8 cellular contexts compared by ENCODE assay signal in the genomic region with DNA sequence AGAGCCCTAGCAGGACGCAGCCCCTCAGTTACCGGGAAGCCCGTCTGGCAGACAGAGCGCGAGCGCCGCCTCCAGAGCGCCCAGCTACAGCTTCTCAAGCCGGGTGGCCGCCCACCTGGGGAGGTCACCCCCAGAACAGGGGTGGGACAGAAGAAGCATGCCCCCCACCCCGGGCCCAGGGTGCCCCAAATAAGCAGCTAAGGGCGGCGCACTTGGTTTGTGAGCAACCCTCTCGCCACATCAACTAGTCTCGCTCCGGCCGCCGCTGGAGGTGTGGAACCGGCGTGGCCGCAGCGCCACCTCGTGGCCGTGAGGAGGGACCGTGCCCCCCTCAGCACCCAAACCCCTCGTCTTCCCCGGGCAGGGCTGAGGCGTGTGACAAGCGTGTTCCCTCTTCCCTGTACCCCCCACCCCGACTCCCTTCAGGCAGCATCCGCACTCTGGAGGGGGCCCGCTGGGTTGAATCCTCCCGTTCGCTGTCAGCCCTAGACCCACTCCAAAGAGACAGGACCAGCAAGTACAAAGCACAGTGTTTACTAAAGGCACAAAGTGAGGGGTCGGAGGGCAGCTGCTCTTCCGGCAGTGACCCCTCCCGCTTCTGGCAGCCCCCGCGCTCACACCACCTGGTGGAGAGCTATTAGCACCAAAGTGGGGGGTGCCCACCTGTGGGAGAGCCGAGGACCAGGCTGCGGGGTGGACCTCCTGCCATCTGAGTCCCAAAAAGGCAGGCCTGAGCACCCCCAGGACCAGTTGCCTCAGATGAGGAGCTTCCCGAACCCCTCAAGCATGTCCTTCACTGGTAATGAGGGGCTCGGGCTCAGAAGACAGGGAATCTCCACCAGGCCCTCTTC. TPM values are rescaled to one million over a fixed set of nuclear protein-coding genes. Genes with fewer than 3 reads are reported as not detected.
A peak's percentile ranks its signal among the peaks of the same experiment; 100 is the strongest.
DNase-seq lines count a peak whose midpoint lies in the region; ATAC-seq and TF ChIP-seq lines count a peak whose summit lies in the region.

No MANE protein-coding gene starts in this region.

- peak overlapping the region; percentile 70 for H3K27ac Mint-ChIP-seq in activated naive CD4-positive, alpha-beta T cell treated with anti-CD3 and anti-CD28 coated beads, Interleukin-2, amount 10 ng/mL, durations not matched to agents 7 days and 5 days

- H3K9me3 Mint-ChIP-seq in activated naive CD4-positive, alpha-beta T cell treated with anti-CD3 and anti-CD28 coated beads, Interleukin-2, amount 10 ng/mL, durations not matched to agents 7 days and 5 days: no peaks in the 10 kb centered on the region

- TF ChIP-seq CTCF in C4-2B (conservative IDR thresholded peaks at IDR 0.05) (peak; percentile 94), omental fat pad (IDR thresholded peaks at IDR 0.05) (peak in 1 of 3 donors; percentile 81)

- CTCF ChIA-PET in activated naive CD4-positive, alpha-beta T cell treated with anti-CD3 and anti-CD28 coated beads, Interleukin-2, amount 10 ng/mL, durations not matched to agents 7 days and 5 days (lab: Charles Lee): interaction anchor here (0.6 to 4.2 kb wide), 38 partner anchors 9 to 377 kb away, joined by 3 to 47 read pairs (median 4); partner anchors contain the start of gene TAF8

- H3K36me3 ChIP-seq in SK-N-MC (ENCODE audit: insufficient read depth, low read length): no peaks in the 10 kb centered on the region

- no peaks in the 10 kb centered on the region for H3K9me3 ChIP-seq in SK-N-MC (ENCODE audit: low read depth, low read length)

- H3K4me1 Mint-ChIP-seq in activated naive CD4-positive, alpha-beta T cell treated with anti-CD3 and anti-CD28 coated beads, Interleukin-2, amount 10 ng/mL, durations not matched to agents 7 days and 5 days: peaks cover 19% of the 10 kb centered on the region

- ATAC-seq in GM19452 (IDR thresholded peaks at IDR 0.05; ENCODE audit: unreplicated experiment) (peak; percentile 59), omental fat pad (ENCODE audit: low FRiP score) (peak; percentile 80)

- H3K27ac ChIP-seq in C4-2B (no peak overlapping the region), SK-N-MC (no peak overlapping the region)

- H3K4me3 Mint-ChIP-seq in activated naive CD4-positive, alpha-beta T cell treated with anti-CD3 and anti-CD28 coated beads, Interleukin-2, amount 10 ng/mL, durations not matched to agents 7 days and 5 days: peak overlapping the region; percentile 65

- peaks cover 4% of the 10 kb centered on the region for H3K36me3 Mint-ChIP-seq in activated naive CD4-positive, alpha-beta T cell treated with anti-CD3 and anti-CD28 coated beads, Interleukin-2, amount 10 ng/mL, durations not matched to agents 7 days and 5 days

- 0 out of 2 replicates have a peak overlapping the region, but pooled peaks have one; percentile 14 for H3K4me3 ChIP-seq in SK-N-MC

- H3K9ac ChIP-seq in SK-N-MC (ENCODE audit: insufficient read length): no peak overlapping the region

- TF ChIP-seq EP300 in Ishikawa (IDR thresholded peaks at IDR 0.05; ENCODE audit: borderline replicate concordance): no peak

- H3K27me3 Mint-ChIP-seq in activated naive CD4-positive, alpha-beta T cell treated with anti-CD3 and anti-CD28 coated beads, Interleukin-2, amount 10 ng/mL, durations not matched to agents 7 days and 5 days: peaks cover 33% of the 10 kb centered on the region

- TF ChIP-seq RAD21 in Ishikawa (IDR thresholded peaks at IDR 0.05; ENCODE audit: low read depth): peak; percentile 93

- DNase-seq in SK-N-MC (ENCODE audit: low read depth, low spot score) (no peak), glomerular endothelial cell (ENCODE audit: extremely low read depth, low read depth, low spot score) (peak; percentile 18), omental fat pad (ENCODE audit: low spot score) (peak; percentile 63), superior temporal gyrus (ENCODE audit: extremely low spot score) (peak; percentile 84)
- peak; percentile 84 for DNase-seq in activated naive CD4-positive, alpha-beta T cell treated with anti-CD3 and anti-CD28 coated beads, Interleukin-2, amount 10 ng/mL, durations not matched to agents 7 days and 5 days

TF ChIP-seq in Ishikawa, 13 proteins besides CTCF, POLR2A, EP300 and RAD21:
- no peak for TF ChIP-seq YY1 (IDR thresholded peaks at IDR 0.05; ENCODE audit: low read depth)
- TF ChIP-seq MAX (IDR thresholded peaks at IDR 0.05): peak; percentile 37; the same call in 1 of the 2 replicates
- TF ChIP-seq ZBTB7A (IDR thresholded peaks at IDR 0.05; ENCODE audit: low read depth): peak; percentile 73; the same call in 1 of the 2 replicates

RNA-seq across cellular contexts. Expression of gene MDFI, which starts 45.4 kb away (rescaled TPM):
- total RNA-seq in glomerular endothelial cell (28.2 and 34.7 TPM in 2 replicates), omental fat pad (100 to 1,000 TPM in 1 of 4 donors, 10 to 100 TPM in 3; 24.3 to 120 (median 45.3) TPM)

RNA-seq across cellular contexts. Expression of gene TFEB, which starts 51.7 kb away (rescaled TPM):
- total RNA-seq in glomerular endothelial cell: 3.2 and 4.4 TPM in 2 replicates
- 10 to 100 TPM in 3 of 4 donors, 1 to 10 TPM in 1; 7.1 to 24.4 (median 14.5) TPM for total RNA-seq in omental fat pad
